In genomic region chr6:69871107-69871506, GRCh38 we compare ENCODE assay signal across 27 cellular contexts. TPM values are rescaled to one million over a fixed set of nuclear protein-coding genes. Genes with fewer than 3 reads are reported as not detected.
"Had no signal": no experiment of that assay in that cellular context is flagged by ENCODE, and none has a peak within 500 bp of the region (broad histone marks: within the 10 kb centered on the region; RNA-seq: fewer than 3 reads in every experiment).

No MANE protein-coding gene starts in this region.

- H3K27me3 ChIP-seq: esophagus muscularis mucosa, gastroesophageal sphincter, right atrium auricular region, uterus had no signal

- H3K9me3 ChIP-seq: esophagus muscularis mucosa, gastroesophageal sphincter, heart left ventricle, prostate gland, right atrium auricular region, suprapubic skin, transverse colon, upper lobe of right lung, uterus had no signal

- H3K36me3 ChIP-seq: esophagus muscularis mucosa, gastroesophageal sphincter, heart left ventricle, prostate gland, right atrium auricular region, suprapubic skin, transverse colon, upper lobe of right lung, uterus had no signal

- H3K4me1 ChIP-seq: foreskin keratinocyte, prostate gland, right atrium auricular region, uterus had no signal

- ATAC-seq: foreskin keratinocyte; gastroesophageal sphincter; heart left ventricle; left lobe of liver; natural killer cell treated with Interleukin-12 subunit alpha and Interleukin-12 subunit beta and Interleukin-15 and Interleukin-18, amount 100 ng/mL, for 72 hours; sciatic nerve; stimulated activated naive CD8-positive, alpha-beta T cell treated with anti-CD3 and anti-CD28 coated beads, Interleukin-15, amount 100 ng/mL, for 72 hours; upper lobe of right lung had no signal

- H3K4me3 ChIP-seq: esophagus muscularis mucosa, gastroesophageal sphincter, heart left ventricle, hepatocyte, lung, prostate gland, right atrium auricular region, smooth muscle cell, suprapubic skin, transverse colon, upper lobe of right lung, uterus had no signal

- H3K27ac ChIP-seq: esophagus muscularis mucosa, foreskin keratinocyte, gastroesophageal sphincter, heart left ventricle, hepatocyte, parathyroid adenoma, prostate gland, right atrium auricular region, suprapubic skin, transverse colon, upper lobe of right lung, uterus had no signal

- DNase-seq: effector CD8-positive, alpha-beta T cell; foreskin keratinocyte; heart left ventricle; kidney; stimulated activated CD4-positive, alpha-beta T cell treated with anti-CD3 and anti-CD28 coated beads, Interleukin-12 subunit alpha, Interleukin-12 subunit beta, amount 100 ng/mL, for 4 hours; stimulated activated CD4-positive, alpha-beta T cell treated with anti-CD3 and anti-CD28 coated beads, Interleukin-1b, Interleukin-23, amount 100 ng/mL, for 48 hours; stimulated activated CD4-positive, alpha-beta T cell treated with anti-CD3 and anti-CD28 coated beads, Interleukin-4, amount 100 ng/mL, for 1 hour; stimulated activated CD8-positive, alpha-beta memory T cell treated with anti-CD3 and anti-CD28 coated beads, Interleukin-4, amount 100 ng/mL, for 48 hours; stimulated activated naive CD4-positive, alpha-beta T cell; stimulated activated naive CD8-positive, alpha-beta T cell treated with anti-CD3 and anti-CD28 coated beads, Interleukin-15, amount 100 ng/mL, for 72 hours; transverse colon; upper lobe of right lung; uterus had no signal

RNA-seq across cellular contexts. Expression of gene COL19A1, which starts 4.8 kb away (rescaled TPM):
- total RNA-seq: endothelial cell of umbilical vein, fibroblast of lung, foreskin keratinocyte, upper lobe of right lung had no signal
